ENCODE assay signal across 7 cellular contexts in genomic region chr10:19488592-19489280, GRCh38.
DNase-seq lines count a peak whose midpoint lies in the region; TF ChIP-seq lines count a peak whose summit lies in the region.

No MANE protein-coding gene starts in this region.

- H3K4me3 ChIP-seq in esophagus muscularis mucosa (peak overlapping the region; percentile 34 to 45 (median 44)), testis (peak overlapping the region; percentile 39 to 54)

- TF ChIP-seq POLR2A in esophagus muscularis mucosa (IDR thresholded peaks at IDR 0.05; ENCODE audit: low read depth) (no peak), testis (IDR thresholded peaks at IDR 0.05) (no peak)

- peaks cover 0 to 23% (median 15%) of the 10 kb centered on the region in 4 donors for H3K4me1 ChIP-seq in esophagus muscularis mucosa
- H3K4me1 ChIP-seq in testis: no peaks in the 10 kb centered on the region

- H3K27ac ChIP-seq in esophagus muscularis mucosa (replicated peaks in 1 of 4) (peak overlapping the region in 2 of 4 donors; percentile 12 to 42), testis (peak overlapping the region in 1 of 2 donors; percentile 71)

- no peak for TF ChIP-seq EP300 in esophagus muscularis mucosa (IDR thresholded peaks at IDR 0.05)

- DNase-seq in NCI-H524 treated with DMSO at 0.1 percent for 48 hours (lab: John Stamatoyannopoulos, UW) (peak; percentile 0), esophagus muscularis mucosa (ENCODE audit: extremely low spot score) (no peak), medulla oblongata (ENCODE audit: extremely low spot score) (peak; percentile 16), testis (peak; percentile 72), NOMO-1 (lab: John Stamatoyannopoulos, UW; ENCODE audit: unreplicated experiment in 2 of 2) (no peak), NCI-H2227 (lab: John Stamatoyannopoulos, UW; ENCODE audit: unreplicated experiment) (no peak)
- DNase-seq in stimulated activated CD4-positive, alpha-beta T cell treated with anti-CD3 and anti-CD28 coated beads, Interleukin-4, amount 100 ng/mL, for 24 hours: no peak

- 46% methylated on average over 23 of the region's 23 CpGs for WGBS in esophagus muscularis mucosa
- 43 to 45% methylated on average over 23 of the region's 23 CpGs for WGBS in testis, 2 donors

- H3K27me3 ChIP-seq in esophagus muscularis mucosa: no peaks in the 10 kb centered on the region
- H3K27me3 ChIP-seq in testis: no peaks in the 10 kb centered on the region

- TF ChIP-seq CTCF in esophagus muscularis mucosa (IDR thresholded peaks at IDR 0.05) (peak in 2 of 3 experiments; percentile 8 to 15), testis (IDR thresholded peaks at IDR 0.05) (peak in 2 of 3 experiments; percentile 15 to 18)

- intact Hi-C loops in esophagus muscularis mucosa (cut with DNase I) (loop anchor here (10.0 kb wide), 1 partner anchor 296 kb away; no protein-coding TSS in a partner anchor), testis (cut with DNase I; ENCODE audit: low total_unique reads) (no loop called here)

- H3K36me3 ChIP-seq in esophagus muscularis mucosa (no peaks in the 10 kb centered on the region), testis (ENCODE audit: low read depth, missing control alignments) (no peaks in the 10 kb centered on the region)

- no peaks in the 10 kb centered on the region for H3K9me3 ChIP-seq in esophagus muscularis mucosa
- no peaks in the 10 kb centered on the region for H3K9me3 ChIP-seq in testis

Comparison
In these comparisons a context has a peak if more than half of its experiments do, and no peak if none do; other contexts are left out.
1. DNase-seq: peak in NCI-H524 treated with DMSO at 0.1 percent for 48 hours (single experiment), medulla oblongata (single experiment) and testis (single experiment); none in esophagus muscularis mucosa (single experiment), NOMO-1 (0 of 2), NCI-H2227 (single experiment) and stimulated activated CD4-positive, alpha-beta T cell treated with anti-CD3 and anti-CD28 coated beads, Interleukin-4, amount 100 ng/mL, for 24 hours (single experiment).